7 cellular contexts compared by ENCODE assay signal in the genomic region with DNA sequence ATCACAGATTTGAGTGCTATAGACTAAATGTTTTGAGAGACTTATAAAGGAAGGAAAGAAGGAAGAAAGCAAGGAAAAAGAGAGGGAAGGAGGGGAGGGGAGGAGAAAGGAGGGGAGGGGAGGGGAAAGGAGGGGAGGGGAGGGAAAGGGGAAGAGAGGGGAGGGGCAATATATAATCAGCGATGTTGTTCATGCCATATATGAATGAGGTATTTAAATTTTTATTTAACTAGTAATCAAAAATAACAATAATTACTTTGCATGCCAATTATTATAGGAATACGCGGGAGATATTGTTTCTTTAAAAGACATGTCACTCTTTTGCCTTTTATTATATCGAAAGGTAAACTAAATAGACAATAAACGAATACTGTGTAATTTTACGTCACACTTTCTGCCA.
"Had no signal": no experiment of that assay in that cellular context is flagged by ENCODE, and none has a peak within 500 bp of the region (broad histone marks: within the 10 kb centered on the region; RNA-seq: fewer than 3 reads in every experiment).

No MANE protein-coding gene starts in this region.

- DNase-seq: GDM1, GF-D8 had no signal

- ATAC-seq: GM12878 had no signal

- H3K4me3 ChIP-seq: GM12878 had no signal

- FAIRE-seq: GM12878, GM12891, GM12892, GM18507, GM19239 had no signal
